20 cellular contexts compared by ENCODE assay signal in the genomic region with DNA sequence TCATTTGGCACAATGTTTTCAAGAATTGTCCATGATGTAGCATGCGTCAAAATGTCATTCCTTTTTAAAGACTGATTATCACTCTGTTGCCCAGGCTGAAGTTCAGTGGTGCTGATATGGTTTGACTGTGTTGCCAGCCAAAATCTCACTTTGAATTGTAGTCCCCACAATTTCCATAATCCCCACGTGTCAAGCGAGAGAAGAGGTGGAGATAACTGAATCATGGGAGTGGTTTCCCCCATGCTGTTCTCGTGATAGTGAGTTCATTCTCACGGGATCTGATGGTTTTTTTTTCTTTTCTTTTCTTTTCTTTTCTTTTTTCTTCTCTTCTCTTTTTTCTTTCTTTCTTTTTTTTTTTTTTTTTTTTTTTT. TPM values are rescaled to one million over a fixed set of nuclear protein-coding genes. Genes with fewer than 3 reads are reported as not detected.
DNase-seq lines count a peak whose midpoint lies in the region; ATAC-seq and TF ChIP-seq lines count a peak whose summit lies in the region.
"Had no signal": no experiment of that assay in that cellular context is flagged by ENCODE, and none has a peak within 500 bp of the region (broad histone marks: within the 10 kb centered on the region; RNA-seq: fewer than 3 reads in every experiment).

No MANE protein-coding gene starts in this region.

- no peak overlapping the region for H4K8ac ChIP-seq in mesendoderm (ENCODE audit: low read depth, low read length)

- intact Hi-C loops in CD14-positive monocyte (cut with micrococcal nuclease), result no loop called here

- no peak overlapping the region for H4K5ac ChIP-seq in mesendoderm (ENCODE audit: low read length)

- H3K9me2 ChIP-seq in OCI-LY1 (ENCODE audit: low read depth, low read length), result no peaks in the 10 kb centered on the region

- H4K20me1 ChIP-seq in OCI-LY1 (ENCODE audit: insufficient read depth, low read length), result no peaks in the 10 kb centered on the region

- H3K23ac ChIP-seq in mesendoderm (ENCODE audit: low read length), result no peak overlapping the region

- no peaks in the 10 kb centered on the region for H3K27me3 ChIP-seq in OCI-LY1 (ENCODE audit: insufficient read depth, low read length)
- no peaks in the 10 kb centered on the region for H3K27me3 ChIP-seq in mesendoderm (ENCODE audit: insufficient read depth, low read length, poor library complexity)
- no peaks in the 10 kb centered on the region for H3K27me3 ChIP-seq in gastroesophageal sphincter
- H3K27me3 ChIP-seq: SJSA1 had no signal

- peaks cover 0 to 2% (median 0%) of the 10 kb centered on the region in 7 donors for H3K9me3 Mint-ChIP-seq in CD14-positive monocyte

- H3K27ac ChIP-seq in OCI-LY1 (ENCODE audit: low read depth, low read length, poor library complexity, severe bottlenecking), result no peak overlapping the region
- H3K27ac ChIP-seq in mesendoderm (ENCODE audit: low read depth, low read length), result no peak overlapping the region
- no peak overlapping the region for H3K27ac ChIP-seq in gastroesophageal sphincter
- H3K27ac ChIP-seq: C4-2B, SJSA1 had no signal

- no peak overlapping the region for H3K4me3 Mint-ChIP-seq in CD14-positive monocyte

- no peak overlapping the region for H3K18ac ChIP-seq in mesendoderm (ENCODE audit: low read length)

- no peaks in the 10 kb centered on the region for H3F3A ChIP-seq in OCI-LY1 (ENCODE audit: insufficient read depth, low read length)

- H3K4me1 Mint-ChIP-seq in CD14-positive monocyte, result peaks cover 33% of the 10 kb centered on the region

- no peak overlapping the region for H2AK5ac ChIP-seq in mesendoderm (ENCODE audit: low read length)

- no peak overlapping the region for H3K9ac ChIP-seq in OCI-LY1 (ENCODE audit: low read length)
- H3K9ac ChIP-seq in mesendoderm (ENCODE audit: low read length), result no peak overlapping the region

- TF ChIP-seq CTCF in CD14-positive monocyte (IDR thresholded peaks at IDR 0.05) (no peak), OCI-LY1 (IDR thresholded peaks at IDR 0.05; ENCODE audit: low read length) (no peak), gastroesophageal sphincter (IDR thresholded peaks at IDR 0.05) (no peak)

- H3K4me3 ChIP-seq in OCI-LY1 (ENCODE audit: low read depth, low read length, poor library complexity, severe bottlenecking), result no peak overlapping the region
- no peak overlapping the region for H3K4me3 ChIP-seq in mesendoderm (ENCODE audit: low read length)
- H3K4me3 ChIP-seq in gastroesophageal sphincter, result no peak overlapping the region
- H3K4me3 ChIP-seq: SJSA1 had no signal

- ATAC-seq in GM21786 (IDR thresholded peaks at IDR 0.05; ENCODE audit: unreplicated experiment) (peak; percentile 13), gastroesophageal sphincter (no peak)
- ATAC-seq: PC-3 had no signal

- no peak for TF ChIP-seq POLR2A in gastroesophageal sphincter (IDR thresholded peaks at IDR 0.05)

- no peaks in the 10 kb centered on the region for H3K79me1 ChIP-seq in mesendoderm (ENCODE audit: low read length)

- H3K4me2 ChIP-seq in OCI-LY1 (ENCODE audit: low read length) (no peak overlapping the region), mesendoderm (ENCODE audit: low read length) (no peak overlapping the region)

- DNase-seq in CD14-positive monocyte (ENCODE audit: low spot score) (no peak), mesendoderm (peak; percentile 48), superior temporal gyrus (ENCODE audit: extremely low spot score) (no peak), MV-4-11 (lab: John Stamatoyannopoulos, UW) (no peak)
- no peak for DNase-seq in activated CD4-positive, alpha-beta T cell treated with anti-CD3 and anti-CD28 coated beads, Interleukin-2, amount 50 U/mL, for 4 hours
- DNase-seq: DMS 273 treated with DMSO at 0.1 percent for 48 hours, GF-D8, GOT3, IMR-90, Kasumi-1, NCI-H1105 treated with DMSO at 0.1 percent for 48 hours, NCI-H187 treated with DMSO at 0.1 percent for 48 hours, NCI-H526 treated with DMSO at 0.1 percent for 48 hours, PC-3, SW 1271 had no signal

- H3K9me3 ChIP-seq in OCI-LY1 (ENCODE audit: low read length), result no peaks in the 10 kb centered on the region
- H3K9me3 ChIP-seq in gastroesophageal sphincter, result no peaks in the 10 kb centered on the region
- H3K9me3 ChIP-seq: SJSA1 had no signal

- H3K27me3 Mint-ChIP-seq in CD14-positive monocyte (ENCODE audit: low read depth in 3 of 3), result no peaks in the 10 kb centered on the region

- H3K79me2 ChIP-seq in OCI-LY1 (ENCODE audit: insufficient read depth, low read length), result no peaks in the 10 kb centered on the region
- no peaks in the 10 kb centered on the region for H3K79me2 ChIP-seq in mesendoderm (ENCODE audit: control insufficient read depth, insufficient read depth, low read length)

- no peaks in the 10 kb centered on the region for H3K36me3 ChIP-seq in OCI-LY1 (ENCODE audit: insufficient read depth, low read length)
- H3K36me3 ChIP-seq in mesendoderm (ENCODE audit: control insufficient read depth, insufficient read depth, low read length), result no peaks in the 10 kb centered on the region
- H3K36me3 ChIP-seq in gastroesophageal sphincter, result no peaks in the 10 kb centered on the region
- H3K36me3 ChIP-seq: SJSA1 had no signal

- H3K4ac ChIP-seq in mesendoderm (ENCODE audit: low read depth, low read length), result no peak overlapping the region

- H3K4me1 ChIP-seq in OCI-LY1 (ENCODE audit: insufficient read depth, low read length, severe bottlenecking), result peaks cover 15% of the 10 kb centered on the region
- H3K4me1 ChIP-seq in mesendoderm (ENCODE audit: control insufficient read depth, low read depth, low read length), result no peaks in the 10 kb centered on the region
- no peaks in the 10 kb centered on the region for H3K4me1 ChIP-seq in gastroesophageal sphincter
- H3K4me1 ChIP-seq: SJSA1 had no signal

- H2BK120ac ChIP-seq in mesendoderm (ENCODE audit: low read depth, low read length), result no peak overlapping the region

- TF ChIP-seq EP300 in gastroesophageal sphincter (IDR thresholded peaks at IDR 0.05), result no peak

- no peak overlapping the region for H2BK5ac ChIP-seq in mesendoderm (ENCODE audit: low read length)

- H3K36me3 Mint-ChIP-seq in CD14-positive monocyte, result peaks cover 0 to 1% of the 10 kb centered on the region in 2 donors

- H2BK15ac ChIP-seq in mesendoderm (replicated peaks; ENCODE audit: low read depth), result no peak overlapping the region

- peak overlapping the region; percentile 88 for H2AFZ ChIP-seq in OCI-LY1 (ENCODE audit: low read length)

- WGBS in mesendoderm (ENCODE audit: extremely low coverage, insufficient coverage, low lambda C conversion rate), result no CpG with 5 or more reads among the region's 5 CpGs
- 73 to 80% methylated on average over 4 to 5 of the region's 5 CpGs for WGBS in gastroesophageal sphincter (ENCODE audit: low coverage in 1 of 2), 2 donors

- H3K27ac Mint-ChIP-seq in CD14-positive monocyte, result peak overlapping the region in 6 of 7 donors; percentile 21 to 91 (median 79)

- no peak overlapping the region for H3K56ac ChIP-seq in mesendoderm (ENCODE audit: low read length)

RNA-seq across cellular contexts. Expression of a gene that starts 21.8 kb away (rescaled TPM):
- 10 to 100 TPM; 47.7 to 47.9 TPM for polyA plus RNA-seq in CD14-positive monocyte
- 0.03 TPM for polyA plus RNA-seq in mesendoderm (2013, experiment 1 of 2)
- polyA plus RNA-seq in mesendoderm (2013, experiment 2 of 2), result 0.03 TPM
- total RNA-seq in gastroesophageal sphincter, result 10 to 100 TPM; 22.7 to 35.2 (median 29.3) TPM
